8 cellular contexts compared by ENCODE assay signal in the genomic region with DNA sequence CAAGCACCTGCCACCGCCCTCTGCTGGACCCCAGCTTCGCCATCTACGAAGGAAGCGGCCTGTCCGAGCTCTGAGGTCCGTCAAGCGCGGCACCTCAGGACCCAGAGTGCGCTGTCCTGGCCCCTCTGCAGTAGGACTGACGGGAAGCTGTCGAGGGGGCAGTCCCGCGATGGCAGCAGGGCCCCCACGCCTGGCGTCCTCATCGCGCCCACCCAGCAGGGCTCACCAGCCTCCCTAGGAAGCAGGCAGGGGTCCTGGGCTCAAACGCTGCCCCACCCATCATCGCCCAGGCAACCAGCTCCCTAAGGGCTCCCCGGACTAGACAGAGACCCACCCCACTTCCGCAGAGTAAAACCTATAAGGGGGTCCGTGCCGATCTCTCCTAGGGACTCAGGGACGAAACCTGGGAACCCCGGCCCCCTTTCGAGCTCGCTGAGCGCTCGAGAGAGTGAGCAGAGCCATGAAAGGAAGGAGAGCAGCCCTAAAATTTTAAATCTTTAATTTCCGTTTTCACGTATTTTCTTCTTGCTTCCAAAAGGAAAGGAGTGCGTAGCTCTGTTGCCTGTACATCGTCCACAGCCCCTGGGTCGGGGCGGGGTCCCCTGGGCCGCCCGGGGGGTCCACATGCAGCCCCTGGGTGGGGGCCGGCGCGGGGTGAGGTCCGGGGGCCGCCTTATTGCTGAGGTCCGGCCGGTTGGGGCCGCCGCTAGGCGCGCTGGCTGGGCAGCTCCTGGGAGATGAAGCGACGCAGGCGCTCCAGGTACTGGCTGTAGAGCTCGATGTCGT. TPM values are rescaled to one million over a fixed set of nuclear protein-coding genes. Genes with fewer than 3 reads are reported as not detected.
DNase-seq lines count a peak whose midpoint lies in the region; ATAC-seq and TF ChIP-seq lines count a peak whose summit lies in the region.
"Not testable (repeated sequence)": the region's sequence is repeated elsewhere in the genome, so short reads cannot be mapped to it uniquely, and the experiment has no call there.

No MANE protein-coding gene starts in this region.

- peak overlapping the region; percentile 92 to 99 (median 94) for H3K27ac Mint-ChIP-seq in CD4-positive, CD25-positive, alpha-beta regulatory T cell
- peak overlapping the region; percentile 94 for H3K27ac Mint-ChIP-seq in activated CD4-positive, alpha-beta T cell treated with anti-CD3 and anti-CD28 coated beads, Interleukin-2, amount 10 ng/mL, durations not matched to agents 7 days and 5 days
- H3K27ac Mint-ChIP-seq in central memory CD8-positive, alpha-beta T cell (ENCODE audit: low read depth): peak overlapping the region; percentile 97
- peak overlapping the region; percentile 89 to 99 (median 94) for H3K27ac Mint-ChIP-seq in naive B cell

- H3K4me2 ChIP-seq in GM23248 (ENCODE audit: unreplicated experiment): peak overlapping the region; percentile 77

- H2AFZ ChIP-seq in GM23248: peak overlapping the region; percentile 61

- peak overlapping the region; percentile 90 to 98 (median 96) for H3K4me3 Mint-ChIP-seq in CD4-positive, CD25-positive, alpha-beta regulatory T cell
- peak overlapping the region; percentile 99 for H3K4me3 Mint-ChIP-seq in activated CD4-positive, alpha-beta T cell treated with anti-CD3 and anti-CD28 coated beads, Interleukin-2, amount 10 ng/mL, durations not matched to agents 7 days and 5 days
- H3K4me3 Mint-ChIP-seq in central memory CD8-positive, alpha-beta T cell: peak overlapping the region; percentile 99
- peak overlapping the region; percentile 85 to 98 (median 96) for H3K4me3 Mint-ChIP-seq in naive B cell

- not testable (repeated sequence) for H3K27me3 ChIP-seq in CD4-positive, CD25-positive, alpha-beta regulatory T cell (ENCODE audit: control insufficient read depth, insufficient read depth, low read length); GM23248 (replicated peaks; ENCODE audit: insufficient read depth); left ventricle myocardium inferior (ENCODE audit: low read depth)

- peaks cover 50% of the 10 kb centered on the region for H3K4me1 ChIP-seq in CD4-positive, CD25-positive, alpha-beta regulatory T cell (ENCODE audit: control insufficient read depth, insufficient read depth, low read length, poor library complexity, severe bottlenecking)
- H3K4me1 ChIP-seq in GM23248 (ENCODE audit: insufficient read depth) (peaks cover 18% of the 10 kb centered on the region), left ventricle myocardium inferior (peaks cover 72% of the 10 kb centered on the region)

- H3K4me3 ChIP-seq in CD4-positive, CD25-positive, alpha-beta regulatory T cell (ENCODE audit: low read depth, low read length): peak overlapping the region; percentile 44
- H3K4me3 ChIP-seq in GM23248 (peak overlapping the region; percentile 91), left ventricle myocardium inferior (peak overlapping the region; percentile 99)

- H3K79me2 ChIP-seq in GM23248 (ENCODE audit: insufficient read depth): peaks cover 57% of the 10 kb centered on the region

- not testable (repeated sequence) for H3K9me2 ChIP-seq in GM23248 (ENCODE audit: insufficient read depth)

- in situ Hi-C loops in GM23248 (cut with MboI): not testable (repeated sequence)

- intact Hi-C loops in left ventricle myocardium inferior (cut with micrococcal nuclease): not testable (repeated sequence)

- POLR2A ChIA-PET in activated CD4-positive, alpha-beta T cell treated with anti-CD3 and anti-CD28 coated beads, Interleukin-2, amount 10 ng/mL, durations not matched to agents 7 days and 5 days (lab: Charles Lee): interaction anchor here (0.6 to 0.9 kb wide), 3 partner anchors 21 to 127 kb away, joined by 3 read pairs; no protein-coding TSS in a partner anchor

- CTCF ChIA-PET in activated CD4-positive, alpha-beta T cell treated with anti-CD3 and anti-CD28 coated beads, Interleukin-2, amount 10 ng/mL, durations not matched to agents 7 days and 5 days (lab: Charles Lee): interaction anchor here (0.6 to 1.4 kb wide), 7 partner anchors 9 to 194 kb away, joined by 3 to 12 read pairs (median 5); a partner anchor contains a TSS

- H3K9me3 Mint-ChIP-seq in CD4-positive, CD25-positive, alpha-beta regulatory T cell; activated CD4-positive, alpha-beta T cell treated with anti-CD3 and anti-CD28 coated beads, Interleukin-2, amount 10 ng/mL, durations not matched to agents 7 days and 5 days; central memory CD8-positive, alpha-beta T cell; naive B cell: not testable (repeated sequence)

- not testable (repeated sequence) for H3K36me3 Mint-ChIP-seq in CD4-positive, CD25-positive, alpha-beta regulatory T cell; naive B cell
- peaks cover 15% of the 10 kb centered on the region for H3K36me3 Mint-ChIP-seq in activated CD4-positive, alpha-beta T cell treated with anti-CD3 and anti-CD28 coated beads, Interleukin-2, amount 10 ng/mL, durations not matched to agents 7 days and 5 days (ENCODE audit: low read depth)
- H3K36me3 Mint-ChIP-seq in central memory CD8-positive, alpha-beta T cell (ENCODE audit: insufficient read depth): peaks cover 39% of the 10 kb centered on the region

- WGBS in GM23248 (ENCODE audit: low coverage in 1 of 2, low lambda C conversion rate in 2 of 2, missing lambda C conversion rate in 2 of 2), 2 experiments: 16 to 18% methylated on average over 37 to 40 of the region's 53 CpGs

- not testable (repeated sequence) for ATAC-seq in CD4-positive, CD25-positive, alpha-beta regulatory T cell (ENCODE audit: low read depth in 2 of 2); central memory CD8-positive, alpha-beta T cell (replicated peaks; ENCODE audit: extremely low read depth, poor library complexity, severe bottlenecking)
- peak in 1 of 2 donors; percentile 11 for ATAC-seq in naive B cell (ENCODE audit: low read depth in 2 of 2)
- ATAC-seq in stimulated activated naive CD8-positive, alpha-beta T cell treated with anti-CD3 and anti-CD28 coated beads, Interleukin-15, Interleukin-2, amounts not matched to agents 100 U/mL and 50 U/mL, for 24 hours: peak; percentile 5

- H4K20me1 ChIP-seq in GM23248 (ENCODE audit: insufficient read depth): not testable (repeated sequence)

- H3K27me3 Mint-ChIP-seq in CD4-positive, CD25-positive, alpha-beta regulatory T cell; activated CD4-positive, alpha-beta T cell treated with anti-CD3 and anti-CD28 coated beads, Interleukin-2, amount 10 ng/mL, durations not matched to agents 7 days and 5 days; central memory CD8-positive, alpha-beta T cell; naive B cell: not testable (repeated sequence)

- H3K27ac ChIP-seq in CD4-positive, CD25-positive, alpha-beta regulatory T cell (ENCODE audit: insufficient read depth, low read length, poor library complexity, severe bottlenecking): peak overlapping the region; percentile 93
- peak overlapping the region; percentile 96 for H3K27ac ChIP-seq in GM23248
- peak overlapping the region; percentile 88 for H3K27ac ChIP-seq in KOPT-K1 (ENCODE audit: low read depth, low read length, poor library complexity, severe bottlenecking)
- H3K27ac ChIP-seq in left ventricle myocardium inferior (replicated peaks): peak overlapping the region; percentile 98

- H3K4me1 Mint-ChIP-seq in CD4-positive, CD25-positive, alpha-beta regulatory T cell: peaks cover 5 to 49% (median 16%) of the 10 kb centered on the region in 4 donors
- peaks cover 33% of the 10 kb centered on the region for H3K4me1 Mint-ChIP-seq in activated CD4-positive, alpha-beta T cell treated with anti-CD3 and anti-CD28 coated beads, Interleukin-2, amount 10 ng/mL, durations not matched to agents 7 days and 5 days
- H3K4me1 Mint-ChIP-seq in central memory CD8-positive, alpha-beta T cell: peaks cover 26% of the 10 kb centered on the region
- peaks cover 11 to 25% (median 20%) of the 10 kb centered on the region in 3 donors for H3K4me1 Mint-ChIP-seq in naive B cell

- H3F3A ChIP-seq in GM23248 (ENCODE audit: insufficient read depth): peaks cover 17% of the 10 kb centered on the region

- TF ChIP-seq CTCF in left ventricle myocardium inferior (IDR thresholded peaks at IDR 0.05; ENCODE audit: borderline replicate concordance): not testable (repeated sequence)

- not testable (repeated sequence) for DNase-seq in CD4-positive, CD25-positive, alpha-beta regulatory T cell; GM23248; activated CD4-positive, alpha-beta T cell treated with anti-CD3 and anti-CD28 coated beads, Interleukin-2, amount 10 ng/mL, durations not matched to agents 7 days and 5 days; central memory CD8-positive, alpha-beta T cell (ENCODE audit: low spot score in 2 of 2); left ventricle myocardium inferior; naive B cell; stimulated activated naive CD8-positive, alpha-beta T cell treated with anti-CD3 and anti-CD28 coated beads, Interleukin-15, Interleukin-2, amounts not matched to agents 100 U/mL and 50 U/mL, for 24 hours

- H3K36me3 ChIP-seq in CD4-positive, CD25-positive, alpha-beta regulatory T cell (ENCODE audit: control insufficient read depth, insufficient read depth, low read length); GM23248 (ENCODE audit: low read depth); left ventricle myocardium inferior: not testable (repeated sequence)
- peaks cover 24% of the 10 kb centered on the region for H3K36me3 ChIP-seq in KOPT-K1 (ENCODE audit: insufficient read depth, low read length)

- not testable (repeated sequence) for H3K9me3 ChIP-seq in CD4-positive, CD25-positive, alpha-beta regulatory T cell (ENCODE audit: control insufficient read depth in 2 of 2, low read length in 2 of 2); GM23248 (ENCODE audit: low read depth); KOPT-K1 (ENCODE audit: insufficient read depth, low read length, poor library complexity, severe bottlenecking); left ventricle myocardium inferior (replicated peaks)

- peak overlapping the region; percentile 96 for H3K9ac ChIP-seq in GM23248

RNA-seq across cellular contexts. Expression of a gene that starts 8.6 kb away (rescaled TPM):
- total RNA-seq in CD4-positive, CD25-positive, alpha-beta regulatory T cell: 148 TPM
- 100 to 1,000 TPM; 139 to 202 (median 159) TPM for polyA plus RNA-seq in CD4-positive, CD25-positive, alpha-beta regulatory T cell
- 147 and 157 TPM in 2 replicates for total RNA-seq in GM23248 (2014; rRNA removed; shearing (Covaris generic))
- polyA plus RNA-seq in GM23248 (2016; fragmentation: Nextera tagmentation; extraction: Ambion mirVana) (37.6 and 39.4 TPM in 2 replicates), naive B cell (ENCODE audit: low read depth in 6 of 6) (100 to 1,000 TPM in 1 of 6 donors, 10 to 100 TPM in 5; 59.4 to 113 (median 78.2) TPM)
- 100 to 1,000 TPM; 180 TPM for total RNA-seq in activated CD4-positive, alpha-beta T cell treated with anti-CD3 and anti-CD28 coated beads, Interleukin-2, amount 10 ng/mL, durations not matched to agents 7 days and 5 days
- total RNA-seq in left ventricle myocardium inferior: 55.6 TPM

RNA-seq across cellular contexts. Expression of a gene that starts 13.3 kb away (rescaled TPM):
- 40.6 TPM for total RNA-seq in CD4-positive, CD25-positive, alpha-beta regulatory T cell
- under 1 TPM; 0.28 to 0.86 (median 0.59) TPM for polyA plus RNA-seq in CD4-positive, CD25-positive, alpha-beta regulatory T cell
- total RNA-seq in GM23248 (2014; rRNA removed; shearing (Covaris generic)): 8.9 and 11.0 TPM in 2 replicates
- polyA plus RNA-seq in GM23248 (2016; fragmentation: Nextera tagmentation; extraction: Ambion mirVana) (4.2 and 4.6 TPM in 2 replicates), naive B cell (ENCODE audit: low read depth in 6 of 6) (1 to 10 TPM in 1 of 6 donors, under 1 TPM in 5; 0.43 to 1.4 (median 0.70) TPM)
- 10 to 100 TPM; 24.0 to 25.5 TPM for total RNA-seq in activated CD4-positive, alpha-beta T cell treated with anti-CD3 and anti-CD28 coated beads, Interleukin-2, amount 10 ng/mL, durations not matched to agents 7 days and 5 days
- total RNA-seq in left ventricle myocardium inferior: 6.4 TPM

RNA-seq across cellular contexts. Expression of a gene that starts 28.4 kb away (rescaled TPM):
- 103 TPM for total RNA-seq in CD4-positive, CD25-positive, alpha-beta regulatory T cell
- polyA plus RNA-seq in CD4-positive, CD25-positive, alpha-beta regulatory T cell: 1 to 10 TPM; 2.5 to 5.5 (median 3.6) TPM
- 4.2 and 5.2 TPM in 2 replicates for total RNA-seq in GM23248 (2014; rRNA removed; shearing (Covaris generic))
- polyA plus RNA-seq in GM23248 (2016; fragmentation: Nextera tagmentation; extraction: Ambion mirVana): 4.2 and 4.9 TPM in 2 replicates
- 10 to 100 TPM; 44.2 to 54.7 TPM for total RNA-seq in activated CD4-positive, alpha-beta T cell treated with anti-CD3 and anti-CD28 coated beads, Interleukin-2, amount 10 ng/mL, durations not matched to agents 7 days and 5 days
- total RNA-seq in left ventricle myocardium inferior: 17.7 TPM
- polyA plus RNA-seq in naive B cell (ENCODE audit: low read depth in 6 of 6): 10 to 100 TPM in 1 of 6 donors, 1 to 10 TPM in 4, under 1 TPM in 1; 0.96 to 18.1 (median 5.2) TPM

RNA-seq across cellular contexts. Expression of a gene that starts 28.5 kb away (rescaled TPM):
- total RNA-seq in CD4-positive, CD25-positive, alpha-beta regulatory T cell: 6.9 TPM
- 1 to 10 TPM; 4.4 to 8.8 (median 6.0) TPM for polyA plus RNA-seq in CD4-positive, CD25-positive, alpha-beta regulatory T cell
- 0.22 and 3.2 TPM in 2 replicates for total RNA-seq in GM23248 (2014; rRNA removed; shearing (Covaris generic))
- polyA plus RNA-seq in GM23248 (2016; fragmentation: Nextera tagmentation; extraction: Ambion mirVana) (2.4 and 3.2 TPM in 2 replicates), naive B cell (ENCODE audit: low read depth in 6 of 6) (1 to 10 TPM; 1.9 to 6.1 (median 3.6) TPM)
- total RNA-seq in activated CD4-positive, alpha-beta T cell treated with anti-CD3 and anti-CD28 coated beads, Interleukin-2, amount 10 ng/mL, durations not matched to agents 7 days and 5 days: 10 to 100 TPM; 10.6 to 13.3 TPM
- 1.8 TPM for total RNA-seq in left ventricle myocardium inferior

RNA-seq across cellular contexts. Expression of a gene that starts 28.5 kb away (rescaled TPM):
- 20.8 TPM for total RNA-seq in CD4-positive, CD25-positive, alpha-beta regulatory T cell
- polyA plus RNA-seq in CD4-positive, CD25-positive, alpha-beta regulatory T cell: 10 to 100 TPM in 2 of 4 donors, 1 to 10 TPM in 2; 8.2 to 20.3 (median 10.0) TPM
- total RNA-seq in GM23248 (2014; rRNA removed; shearing (Covaris generic)): 110 and 185 TPM in 2 replicates
- 73.9 and 81.9 TPM in 2 replicates for polyA plus RNA-seq in GM23248 (2016; fragmentation: Nextera tagmentation; extraction: Ambion mirVana)
- total RNA-seq in activated CD4-positive, alpha-beta T cell treated with anti-CD3 and anti-CD28 coated beads, Interleukin-2, amount 10 ng/mL, durations not matched to agents 7 days and 5 days: 10 to 100 TPM; 27.5 to 37.9 TPM
- total RNA-seq in left ventricle myocardium inferior: 16.2 TPM
- polyA plus RNA-seq in naive B cell (ENCODE audit: low read depth in 6 of 6): 10 to 100 TPM; 18.9 to 35.1 (median 25.6) TPM

Comparison
In these comparisons a context has a peak if more than half of its experiments do, and no peak if none do; other contexts are left out.
1. H3K4me3 ChIP-seq: peak in every context shown above with its lines; median percentile 99 in left ventricle myocardium inferior; 91 in GM23248; 44 in CD4-positive, CD25-positive, alpha-beta regulatory T cell.